Comparison of ENCODE assay signal across 8 cellular contexts in genomic region chr1:162070825-162071224, GRCh38. TPM values are rescaled to one million over a fixed set of nuclear protein-coding genes. Genes with fewer than 3 reads are reported as not detected.
DNase-seq lines count a peak whose midpoint lies in the region; ATAC-seq and TF ChIP-seq lines count a peak whose summit lies in the region.

No MANE protein-coding gene starts in this region.

- H3K4me3 ChIP-seq in A673 (ENCODE audit: low read depth, low read length, poor library complexity, severe bottlenecking), result peak overlapping the region; percentile 80
- peak overlapping the region; percentile 84 for H3K4me3 ChIP-seq in HUES48 (ENCODE audit: low read depth, low read length)
- H3K4me3 ChIP-seq in duodenal mucosa (ENCODE audit: low read depth in 1 of 2, low read length in 2 of 2), result peak overlapping the region; percentile 73 to 79
- H3K4me3 ChIP-seq in muscle layer of duodenum (ENCODE audit: low read depth in 1 of 2, low read length in 2 of 2), result peak overlapping the region; percentile 60 to 72

- TF ChIP-seq CTCF in A673 (conservative IDR thresholded peaks at IDR 0.05; ENCODE audit: low read depth, low read length), result no peak

- no peak for ATAC-seq in GM21619 (IDR thresholded peaks at IDR 0.05; ENCODE audit: unreplicated experiment)

- no TSS peak for BruUV-seq in A673 (replicated peaks; lab: Mats Ljungman, UMichigan)

- H3K4me1 ChIP-seq in A673 (ENCODE audit: insufficient read depth, low read length, poor library complexity, severe bottlenecking) (peaks cover 30% of the 10 kb centered on the region), HUES48 (ENCODE audit: control insufficient read depth, insufficient read depth, low read length) (peaks cover 39% of the 10 kb centered on the region), duodenal mucosa (ENCODE audit: control insufficient read depth in 1 of 2, insufficient read depth in 2 of 2, low read length in 2 of 2) (peaks cover 13 to 28% of the 10 kb centered on the region in 2 donors), muscle layer of duodenum (ENCODE audit: control insufficient read depth in 1 of 2, insufficient read depth in 2 of 2, low read length in 2 of 2) (peaks cover 0 to 12% of the 10 kb centered on the region in 2 donors)

- no peak overlapping the region for H3K27ac ChIP-seq in A673 (ENCODE audit: low read depth, low read length, poor library complexity, severe bottlenecking)
- peak overlapping the region; percentile 75 for H3K27ac ChIP-seq in HUES48 (ENCODE audit: low read depth, low read length)
- H3K27ac ChIP-seq in duodenal mucosa (ENCODE audit: low read depth, low read length), result no peak overlapping the region
- no peak overlapping the region for H3K27ac ChIP-seq in muscle layer of duodenum (ENCODE audit: low read length)

- H3K9ac ChIP-seq in HUES48 (ENCODE audit: low read depth, low read length) (peak overlapping the region; percentile 48; the same call in 1 of the 2 replicates), duodenal mucosa (ENCODE audit: low read depth in 1 of 2, low read length in 2 of 2) (peak overlapping the region; percentile 5 to 52)

- DNase-seq in A673 (ENCODE audit: low spot score) (no peak), posterior vena cava (ENCODE audit: low spot score) (no peak)
- DNase-seq in activated CD4-positive, CD25-positive, alpha-beta regulatory T cell (lab: John Stamatoyannopoulos, UW), result no peak
- DNase-seq in activated CD8-positive, alpha-beta memory T cell treated with anti-CD3 and anti-CD28 coated beads, Interleukin-2, amount 50 U/mL, for 48 hours, result no peak

- intact Hi-C loops in A673 (cut with micrococcal nuclease; ENCODE audit: unreplicated experiment) (loop anchor here (5.0 kb wide), 1 partner anchor 71 kb away; no protein-coding TSS in a partner anchor), posterior vena cava (cut with DNase I) (loop anchor here in 1 of 2 donors (10.0 kb wide), 1 partner anchor 204 kb away; no protein-coding TSS in a partner anchor)

- CTCF ChIA-PET in A673 (lab: Charles Lee), result no interaction called here

- H3K36me3 ChIP-seq in A673 (ENCODE audit: insufficient read depth, low read length, poor library complexity, severe bottlenecking) (peaks cover 18% of the 10 kb centered on the region), HUES48 (ENCODE audit: control insufficient read depth, insufficient read depth, low read length) (no peaks in the 10 kb centered on the region), duodenal mucosa (ENCODE audit: control insufficient read depth in 1 of 2, insufficient read depth in 2 of 2, low read length in 2 of 2) (no peaks in the 10 kb centered on the region), muscle layer of duodenum (ENCODE audit: control insufficient read depth in 1 of 2, insufficient read depth in 2 of 2, low read length in 2 of 2) (no peaks in the 10 kb centered on the region)

- H3K27me3 ChIP-seq in A673 (replicated peaks; ENCODE audit: insufficient read depth, low read depth, low read length, poor library complexity), result no peaks in the 10 kb centered on the region
- H3K27me3 ChIP-seq in HUES48 (ENCODE audit: control insufficient read depth, insufficient read depth, low read length), result peaks cover 4% of the 10 kb centered on the region; the same call in 1 of the 2 replicates
- no peaks in the 10 kb centered on the region for H3K27me3 ChIP-seq in duodenal mucosa (ENCODE audit: control insufficient read depth in 1 of 2, insufficient read depth in 2 of 2, low read length in 2 of 2)
- H3K27me3 ChIP-seq in muscle layer of duodenum (ENCODE audit: low read depth, low read length), result peaks cover 11% of the 10 kb centered on the region

- POLR2A ChIA-PET in A673 (lab: Charles Lee; ENCODE audit: low non-redundant PET), result interaction anchor here (0.6 kb wide), 1 partner anchor 75 kb away, joined by 5 read pairs; no protein-coding TSS in a partner anchor

- H3K9me3 ChIP-seq in A673 (ENCODE audit: low read depth, low read length, poor library complexity, severe bottlenecking) (no peaks in the 10 kb centered on the region), HUES48 (ENCODE audit: control insufficient read depth, insufficient read depth, low read length) (no peaks in the 10 kb centered on the region), duodenal mucosa (ENCODE audit: control insufficient read depth in 1 of 2, low read length in 2 of 2) (peaks cover 0 to 2% of the 10 kb centered on the region in 2 donors), muscle layer of duodenum (ENCODE audit: control insufficient read depth in 1 of 2, low read length in 2 of 2) (no peaks in the 10 kb centered on the region)

RNA-seq across cellular contexts. Expression of gene NOS1AP, which starts 1.3 kb away (rescaled TPM):
- total RNA-seq in A673 (2021) (24.7 and 28.0 TPM in 2 replicates), posterior vena cava (1 to 10 TPM; 3.7 to 5.0 TPM)

RNA-seq across cellular contexts. Expression of gene OLFML2B, which starts 47.2 kb away (rescaled TPM):
- total RNA-seq in A673 (2021) (3.4 and 3.7 TPM in 2 replicates), posterior vena cava (10 to 100 TPM; 30.8 to 49.7 TPM)
